ENCODE assay signal across 8 cellular contexts in the genomic region with DNA sequence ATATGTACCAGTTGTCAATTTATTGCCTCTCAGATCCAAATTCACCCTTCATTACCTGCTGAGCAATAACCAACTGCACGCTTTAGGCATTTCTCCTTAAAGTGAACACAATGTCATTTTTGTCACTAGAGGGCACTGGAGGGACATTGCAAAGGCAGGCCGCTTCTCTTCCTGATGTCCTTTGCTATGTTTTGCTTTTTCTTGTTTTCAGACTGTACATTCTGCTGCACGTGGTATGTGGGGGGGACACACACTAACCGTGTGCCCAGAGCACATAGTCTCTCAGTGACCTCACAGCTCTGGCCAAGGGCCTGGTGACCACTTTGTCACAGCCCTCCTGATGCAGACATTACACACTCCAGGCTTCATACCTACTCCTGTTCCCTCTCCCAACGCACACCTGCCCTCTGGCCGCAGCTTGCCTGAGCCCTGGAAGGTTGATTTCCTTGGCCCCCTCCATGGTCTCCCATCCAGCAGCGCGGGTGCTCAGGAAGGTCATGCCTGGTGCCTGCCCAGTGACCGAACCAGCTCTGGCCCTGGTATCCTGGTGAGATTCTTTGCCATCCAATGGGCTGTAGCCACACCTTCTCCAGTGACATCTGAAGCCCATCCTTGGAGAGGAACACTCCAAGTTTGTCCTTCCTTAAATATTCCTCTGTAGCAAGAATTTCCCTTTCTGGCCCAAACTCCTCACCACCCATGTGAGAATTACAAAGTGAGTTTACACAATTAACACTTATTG. TPM values are rescaled to one million over a fixed set of nuclear protein-coding genes. Genes with fewer than 3 reads are reported as not detected.
A peak's percentile ranks its signal among the peaks of the same experiment; 100 is the strongest.
DNase-seq lines count a peak whose midpoint lies in the region; ATAC-seq, FAIRE-seq and TF ChIP-seq lines count a peak whose summit lies in the region.

No MANE protein-coding gene starts in this region.

- no peak overlapping the region for H3K4me2 ChIP-seq in A549

- peaks cover 8% of the 10 kb centered on the region; the same call in 2 of the 3 replicates for H3K4me1 ChIP-seq in A549

- DNase-seq in A549 (ENCODE audit: low read depth in 1 of 2, low spot score in 1 of 2) (peak; percentile 43 to 68), NCI-H526 treated with DMSO at 0.1 percent for 48 hours (lab: John Stamatoyannopoulos, UW) (peak; percentile 41), cardiac fibroblast (ENCODE audit: low read depth in 2 of 2) (peak; percentile 42 to 56), myocyte (ENCODE audit: low read depth) (peak; percentile 35), UCSD-AML1 (lab: John Stamatoyannopoulos, UW; ENCODE audit: unreplicated experiment) (no peak)

- H3K9me3 ChIP-seq in A549 = peaks cover 2% of the 10 kb centered on the region; the same call in 1 of the 3 replicates

- no peak for TF ChIP-seq POLR2A in A549 (IDR thresholded peaks at IDR 0.05; ENCODE audit: low read length)

- POLR2A ChIA-PET in A549 (lab: Yijun Ruan, JAX) = no interaction called here

- H3K4me3 ChIP-seq in A549 = no peak overlapping the region
- H3K4me3 ChIP-seq in cardiac fibroblast (replicated peaks in 1 of 2; ENCODE audit: low read depth in 2 of 2, low read length in 2 of 2) = no peak overlapping the region

- CTCF ChIA-PET in A549 (lab: Yijun Ruan, JAX) = interaction anchor here (0.8 to 5.0 kb wide), 20 partner anchors 9 to 293 kb away, joined by 3 to 36 read pairs (median 3); partner anchors contain the start of gene MYO1H

- peak in 1 of 2 experiments; percentile 45; a peak in 3 of 5 replicates for TF ChIP-seq RAD21 in A549 (conservative IDR thresholded peaks at IDR 0.05 in 1 of 2, IDR thresholded peaks at IDR 0.05 in 1 of 2)

- ATAC-seq in A549 (peak; percentile 38 to 66; a peak in 3 of 6 replicates), GM19351 (IDR thresholded peaks at IDR 0.05; ENCODE audit: unreplicated experiment) (no peak), HG02798 (IDR thresholded peaks at IDR 0.05; ENCODE audit: poor library complexity, unreplicated experiment) (no peak)

- FAIRE-seq in A549 (lab: Jason Lieb, UNC) = no peak

- H3K27ac ChIP-seq in A549 = no peak overlapping the region

- 63% methylated on average over 9 of the region's 9 CpGs for WGBS in A549 (ENCODE audit: missing lambda C conversion rate)

- TF ChIP-seq EP300 in A549 (IDR thresholded peaks at IDR 0.05) = no peak

- TF ChIP-seq CTCF in A549 (IDR thresholded peaks at IDR 0.05) (peak; percentile 57), GM12874 (IDR thresholded peaks at IDR 0.05; ENCODE audit: insufficient read depth, low read depth, low read length) (peak; percentile 57), cardiac fibroblast (IDR thresholded peaks at IDR 0.05; ENCODE audit: low read depth, low read length) (peak; percentile 49)

TF ChIP-seq in A549, 52 proteins besides CTCF, POLR2A, EP300 and RAD21:
- TF ChIP-seq HOXB13 (CRISPR knock-in tag; IDR thresholded peaks at IDR 0.05; ENCODE audit: low read depth) (no peak), HES2 (IDR thresholded peaks at IDR 0.05) (no peak), CHD4 (IDR thresholded peaks at IDR 0.05; ENCODE audit: borderline replicate concordance) (no peak)
- TF ChIP-seq, protein P1, sequence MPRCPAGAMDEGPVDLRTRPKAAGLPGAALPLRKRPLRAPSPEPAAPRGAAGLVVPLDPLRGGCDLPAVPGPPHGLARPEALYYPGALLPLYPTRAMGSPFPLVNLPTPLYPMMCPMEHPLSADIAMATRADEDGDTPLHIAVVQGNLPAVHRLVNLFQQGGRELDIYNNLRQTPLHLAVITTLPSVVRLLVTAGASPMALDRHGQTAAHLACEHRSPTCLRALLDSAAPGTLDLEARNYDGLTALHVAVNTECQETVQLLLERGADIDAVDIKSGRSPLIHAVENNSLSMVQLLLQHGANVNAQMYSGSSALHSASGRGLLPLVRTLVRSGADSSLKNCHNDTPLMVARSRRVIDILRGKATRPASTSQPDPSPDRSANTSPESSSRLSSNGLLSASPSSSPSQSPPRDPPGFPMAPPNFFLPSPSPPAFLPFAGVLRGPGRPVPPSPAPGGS (IDR thresholded peaks at IDR 0.05) = no peak
- TF ChIP-seq, protein P2, sequence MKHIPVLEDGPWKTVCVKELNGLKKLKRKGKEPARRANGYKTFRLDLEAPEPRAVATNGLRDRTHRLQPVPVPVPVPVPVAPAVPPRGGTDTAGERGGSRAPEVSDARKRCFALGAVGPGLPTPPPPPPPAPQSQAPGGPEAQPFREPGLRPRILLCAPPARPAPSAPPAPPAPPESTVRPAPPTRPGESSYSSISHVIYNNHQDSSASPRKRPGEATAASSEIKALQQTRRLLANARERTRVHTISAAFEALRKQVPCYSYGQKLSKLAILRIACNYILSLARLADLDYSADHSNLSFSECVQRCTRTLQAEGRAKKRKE (CRISPR knock-in tag; IDR thresholded peaks at IDR 0.05; ENCODE audit: low read depth) = no peak

RNA-seq across cellular contexts. Expression of gene MYO1H, which starts 39.9 kb away (rescaled TPM):
- polyA plus RNA-seq in A549 (2011; rRNA removed) (not detected in 2 replicates), A549 (2017; fragmentation: RNase III; extraction: RNeasy Plus Mini Kit Qiagen cat#74134 plus additional on column Dnase treatment) (not detected in 3 replicates)
- polyA plus RNA-seq in A549 (2012; cell fraction: cytosol; rRNA removed) = not detected in 2 replicates
- not detected in 2 replicates for polyA plus RNA-seq in A549 (2012; cell fraction: nucleus; rRNA removed)
- not detected in 2 replicates for polyA minus RNA-seq in A549 (2011; rRNA and poly(A)+ RNA removed)
- total RNA-seq in myocyte = not detected in 2 replicates
- polyA plus RNA-seq in myocyte (2012) = 0.09 TPM

Comparison
In these comparisons a context has a peak if more than half of its experiments do, and no peak if none do; other contexts are left out.
1. ATAC-seq: peak in A549 (2 of 2); none in GM19351 (single experiment) and HG02798 (single experiment).
2. Peak in every context shown above with its lines, with median percentiles within 50 percentile points of each other: CTCF ChIP-seq.